Comparison of ENCODE assay signal across 1 cellular context in the genomic region with DNA sequence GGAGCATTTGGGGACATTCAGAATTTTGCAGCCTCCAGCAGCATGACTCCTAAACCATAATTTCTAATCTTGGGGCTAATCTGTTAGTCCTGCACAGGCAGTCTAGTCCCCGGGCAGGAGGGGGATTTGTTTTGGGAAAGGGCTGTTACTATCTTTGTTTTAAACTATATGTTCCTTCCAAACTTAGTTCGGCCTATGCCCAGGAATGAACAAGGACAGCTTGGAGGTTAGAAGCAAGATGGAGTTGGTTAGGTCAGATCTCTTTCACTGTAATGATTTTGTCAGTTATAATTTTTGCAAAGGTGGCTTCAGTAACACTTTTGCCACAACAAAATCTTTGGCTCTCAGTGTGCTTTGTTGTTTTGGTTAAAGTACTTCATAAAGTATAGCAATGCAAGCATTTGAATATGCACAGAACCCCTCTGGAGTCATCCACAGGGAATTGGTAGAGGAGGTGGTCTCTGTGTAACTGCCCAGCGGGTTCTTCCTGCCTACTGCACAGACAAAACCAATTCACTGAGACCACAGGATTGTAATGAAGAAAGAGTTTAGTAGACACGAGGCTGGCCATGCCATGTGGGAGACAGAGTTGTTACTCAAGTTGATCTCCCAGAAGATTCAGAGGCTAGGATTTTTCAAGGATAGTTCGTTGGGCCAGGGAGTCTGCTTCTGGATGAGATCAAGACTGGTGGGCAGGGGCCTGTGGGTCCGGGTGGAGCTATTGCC.
TF ChIP-seq lines count a peak whose summit lies in the region.

No MANE protein-coding gene starts in this region.

TF ChIP-seq in GM12878, 131 proteins besides CTCF, POLR2A, EP300 and RAD21:
- TF ChIP-seq, protein P1, sequence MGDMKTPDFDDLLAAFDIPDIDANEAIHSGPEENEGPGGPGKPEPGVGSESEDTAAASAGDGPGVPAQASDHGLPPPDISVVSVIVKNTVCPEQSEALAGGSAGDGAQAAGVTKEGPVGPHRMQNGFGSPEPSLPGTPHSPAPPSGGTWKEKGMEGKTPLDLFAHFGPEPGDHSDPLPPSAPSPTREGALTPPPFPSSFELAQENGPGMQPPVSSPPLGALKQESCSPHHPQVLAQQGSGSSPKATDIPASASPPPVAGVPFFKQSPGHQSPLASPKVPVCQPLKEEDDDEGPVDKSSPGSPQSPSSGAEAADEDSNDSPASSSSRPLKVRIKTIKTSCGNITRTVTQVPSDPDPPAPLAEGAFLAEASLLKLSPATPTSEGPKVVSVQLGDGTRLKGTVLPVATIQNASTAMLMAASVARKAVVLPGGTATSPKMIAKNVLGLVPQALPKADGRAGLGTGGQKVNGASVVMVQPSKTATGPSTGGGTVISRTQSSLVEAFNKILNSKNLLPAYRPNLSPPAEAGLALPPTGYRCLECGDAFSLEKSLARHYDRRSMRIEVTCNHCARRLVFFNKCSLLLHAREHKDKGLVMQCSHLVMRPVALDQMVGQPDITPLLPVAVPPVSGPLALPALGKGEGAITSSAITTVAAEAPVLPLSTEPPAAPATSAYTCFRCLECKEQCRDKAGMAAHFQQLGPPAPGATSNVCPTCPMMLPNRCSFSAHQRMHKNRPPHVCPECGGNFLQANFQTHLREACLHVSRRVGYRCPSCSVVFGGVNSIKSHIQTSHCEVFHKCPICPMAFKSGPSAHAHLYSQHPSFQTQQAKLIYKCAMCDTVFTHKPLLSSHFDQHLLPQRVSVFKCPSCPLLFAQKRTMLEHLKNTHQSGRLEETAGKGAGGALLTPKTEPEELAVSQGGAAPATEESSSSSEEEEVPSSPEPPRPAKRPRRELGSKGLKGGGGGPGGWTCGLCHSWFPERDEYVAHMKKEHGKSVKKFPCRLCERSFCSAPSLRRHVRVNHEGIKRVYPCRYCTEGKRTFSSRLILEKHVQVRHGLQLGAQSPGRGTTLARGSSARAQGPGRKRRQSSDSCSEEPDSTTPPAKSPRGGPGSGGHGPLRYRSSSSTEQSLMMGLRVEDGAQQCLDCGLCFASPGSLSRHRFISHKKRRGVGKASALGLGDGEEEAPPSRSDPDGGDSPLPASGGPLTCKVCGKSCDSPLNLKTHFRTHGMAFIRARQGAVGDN (IDR thresholded peaks at IDR 0.05), result peak; percentile 95
- TF ChIP-seq, protein P2, sequence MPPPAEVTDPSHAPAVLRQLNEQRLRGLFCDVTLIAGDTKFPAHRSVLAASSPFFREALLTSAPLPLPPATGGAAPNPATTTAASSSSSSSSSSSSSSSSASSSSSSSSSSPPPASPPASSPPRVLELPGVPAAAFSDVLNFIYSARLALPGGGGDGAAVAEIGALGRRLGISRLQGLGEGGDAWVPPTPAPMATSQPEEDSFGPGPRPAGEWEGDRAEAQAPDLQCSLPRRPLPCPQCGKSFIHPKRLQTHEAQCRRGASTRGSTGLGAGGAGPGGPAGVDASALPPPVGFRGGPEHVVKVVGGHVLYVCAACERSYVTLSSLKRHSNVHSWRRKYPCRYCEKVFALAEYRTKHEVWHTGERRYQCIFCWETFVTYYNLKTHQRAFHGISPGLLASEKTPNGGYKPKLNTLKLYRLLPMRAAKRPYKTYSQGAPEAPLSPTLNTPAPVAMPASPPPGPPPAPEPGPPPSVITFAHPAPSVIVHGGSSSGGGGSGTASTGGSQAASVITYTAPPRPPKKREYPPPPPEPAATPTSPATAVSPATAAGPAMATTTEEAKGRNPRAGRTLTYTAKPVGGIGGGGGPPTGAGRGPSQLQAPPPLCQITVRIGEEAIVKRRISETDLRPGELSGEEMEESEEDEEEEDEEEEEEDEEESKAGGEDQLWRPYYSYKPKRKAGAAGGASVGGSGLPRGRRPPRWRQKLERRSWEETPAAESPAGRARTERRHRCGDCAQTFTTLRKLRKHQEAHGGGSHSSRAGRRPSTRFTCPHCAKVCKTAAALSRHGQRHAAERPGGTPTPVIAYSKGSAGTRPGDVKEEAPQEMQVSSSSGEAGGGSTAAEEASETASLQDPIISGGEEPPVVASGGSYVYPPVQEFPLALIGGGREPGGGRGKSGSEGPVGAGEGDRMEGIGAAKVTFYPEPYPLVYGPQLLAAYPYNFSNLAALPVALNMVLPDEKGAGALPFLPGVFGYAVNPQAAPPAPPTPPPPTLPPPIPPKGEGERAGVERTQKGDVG (CRISPR knock-in tag; IDR thresholded peaks at IDR 0.05), result peak; percentile 83
- TF ChIP-seq, protein P3, sequence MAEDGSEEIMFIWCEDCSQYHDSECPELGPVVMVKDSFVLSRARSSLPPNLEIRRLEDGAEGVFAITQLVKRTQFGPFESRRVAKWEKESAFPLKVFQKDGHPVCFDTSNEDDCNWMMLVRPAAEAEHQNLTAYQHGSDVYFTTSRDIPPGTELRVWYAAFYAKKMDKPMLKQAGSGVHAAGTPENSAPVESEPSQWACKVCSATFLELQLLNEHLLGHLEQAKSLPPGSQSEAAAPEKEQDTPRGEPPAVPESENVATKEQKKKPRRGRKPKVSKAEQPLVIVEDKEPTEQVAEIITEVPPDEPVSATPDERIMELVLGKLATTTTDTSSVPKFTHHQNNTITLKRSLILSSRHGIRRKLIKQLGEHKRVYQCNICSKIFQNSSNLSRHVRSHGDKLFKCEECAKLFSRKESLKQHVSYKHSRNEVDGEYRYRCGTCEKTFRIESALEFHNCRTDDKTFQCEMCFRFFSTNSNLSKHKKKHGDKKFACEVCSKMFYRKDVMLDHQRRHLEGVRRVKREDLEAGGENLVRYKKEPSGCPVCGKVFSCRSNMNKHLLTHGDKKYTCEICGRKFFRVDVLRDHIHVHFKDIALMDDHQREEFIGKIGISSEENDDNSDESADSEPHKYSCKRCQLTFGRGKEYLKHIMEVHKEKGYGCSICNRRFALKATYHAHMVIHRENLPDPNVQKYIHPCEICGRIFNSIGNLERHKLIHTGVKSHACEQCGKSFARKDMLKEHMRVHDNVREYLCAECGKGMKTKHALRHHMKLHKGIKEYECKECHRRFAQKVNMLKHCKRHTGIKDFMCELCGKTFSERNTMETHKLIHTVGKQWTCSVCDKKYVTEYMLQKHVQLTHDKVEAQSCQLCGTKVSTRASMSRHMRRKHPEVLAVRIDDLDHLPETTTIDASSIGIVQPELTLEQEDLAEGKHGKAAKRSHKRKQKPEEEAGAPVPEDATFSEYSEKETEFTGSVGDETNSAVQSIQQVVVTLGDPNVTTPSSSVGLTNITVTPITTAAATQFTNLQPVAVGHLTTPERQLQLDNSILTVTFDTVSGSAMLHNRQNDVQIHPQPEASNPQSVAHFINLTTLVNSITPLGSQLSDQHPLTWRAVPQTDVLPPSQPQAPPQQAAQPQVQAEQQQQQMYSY (CRISPR knock-in tag; IDR thresholded peaks at IDR 0.05), result peak; percentile 86
- TF ChIP-seq, protein P4, sequence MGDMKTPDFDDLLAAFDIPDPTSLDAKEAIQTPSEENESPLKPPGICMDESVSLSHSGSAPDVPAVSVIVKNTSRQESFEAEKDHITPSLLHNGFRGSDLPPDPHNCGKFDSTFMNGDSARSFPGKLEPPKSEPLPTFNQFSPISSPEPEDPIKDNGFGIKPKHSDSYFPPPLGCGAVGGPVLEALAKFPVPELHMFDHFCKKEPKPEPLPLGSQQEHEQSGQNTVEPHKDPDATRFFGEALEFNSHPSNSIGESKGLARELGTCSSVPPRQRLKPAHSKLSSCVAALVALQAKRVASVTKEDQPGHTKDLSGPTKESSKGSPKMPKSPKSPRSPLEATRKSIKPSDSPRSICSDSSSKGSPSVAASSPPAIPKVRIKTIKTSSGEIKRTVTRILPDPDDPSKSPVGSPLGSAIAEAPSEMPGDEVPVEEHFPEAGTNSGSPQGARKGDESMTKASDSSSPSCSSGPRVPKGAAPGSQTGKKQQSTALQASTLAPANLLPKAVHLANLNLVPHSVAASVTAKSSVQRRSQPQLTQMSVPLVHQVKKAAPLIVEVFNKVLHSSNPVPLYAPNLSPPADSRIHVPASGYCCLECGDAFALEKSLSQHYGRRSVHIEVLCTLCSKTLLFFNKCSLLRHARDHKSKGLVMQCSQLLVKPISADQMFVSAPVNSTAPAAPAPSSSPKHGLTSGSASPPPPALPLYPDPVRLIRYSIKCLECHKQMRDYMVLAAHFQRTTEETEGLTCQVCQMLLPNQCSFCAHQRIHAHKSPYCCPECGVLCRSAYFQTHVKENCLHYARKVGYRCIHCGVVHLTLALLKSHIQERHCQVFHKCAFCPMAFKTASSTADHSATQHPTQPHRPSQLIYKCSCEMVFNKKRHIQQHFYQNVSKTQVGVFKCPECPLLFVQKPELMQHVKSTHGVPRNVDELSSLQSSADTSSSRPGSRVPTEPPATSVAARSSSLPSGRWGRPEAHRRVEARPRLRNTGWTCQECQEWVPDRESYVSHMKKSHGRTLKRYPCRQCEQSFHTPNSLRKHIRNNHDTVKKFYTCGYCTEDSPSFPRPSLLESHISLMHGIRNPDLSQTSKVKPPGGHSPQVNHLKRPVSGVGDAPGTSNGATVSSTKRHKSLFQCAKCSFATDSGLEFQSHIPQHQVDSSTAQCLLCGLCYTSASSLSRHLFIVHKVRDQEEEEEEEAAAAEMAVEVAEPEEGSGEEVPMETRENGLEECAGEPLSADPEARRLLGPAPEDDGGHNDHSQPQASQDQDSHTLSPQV (IDR thresholded peaks at IDR 0.05), result peak; percentile 99
- TF ChIP-seq, protein P5, sequence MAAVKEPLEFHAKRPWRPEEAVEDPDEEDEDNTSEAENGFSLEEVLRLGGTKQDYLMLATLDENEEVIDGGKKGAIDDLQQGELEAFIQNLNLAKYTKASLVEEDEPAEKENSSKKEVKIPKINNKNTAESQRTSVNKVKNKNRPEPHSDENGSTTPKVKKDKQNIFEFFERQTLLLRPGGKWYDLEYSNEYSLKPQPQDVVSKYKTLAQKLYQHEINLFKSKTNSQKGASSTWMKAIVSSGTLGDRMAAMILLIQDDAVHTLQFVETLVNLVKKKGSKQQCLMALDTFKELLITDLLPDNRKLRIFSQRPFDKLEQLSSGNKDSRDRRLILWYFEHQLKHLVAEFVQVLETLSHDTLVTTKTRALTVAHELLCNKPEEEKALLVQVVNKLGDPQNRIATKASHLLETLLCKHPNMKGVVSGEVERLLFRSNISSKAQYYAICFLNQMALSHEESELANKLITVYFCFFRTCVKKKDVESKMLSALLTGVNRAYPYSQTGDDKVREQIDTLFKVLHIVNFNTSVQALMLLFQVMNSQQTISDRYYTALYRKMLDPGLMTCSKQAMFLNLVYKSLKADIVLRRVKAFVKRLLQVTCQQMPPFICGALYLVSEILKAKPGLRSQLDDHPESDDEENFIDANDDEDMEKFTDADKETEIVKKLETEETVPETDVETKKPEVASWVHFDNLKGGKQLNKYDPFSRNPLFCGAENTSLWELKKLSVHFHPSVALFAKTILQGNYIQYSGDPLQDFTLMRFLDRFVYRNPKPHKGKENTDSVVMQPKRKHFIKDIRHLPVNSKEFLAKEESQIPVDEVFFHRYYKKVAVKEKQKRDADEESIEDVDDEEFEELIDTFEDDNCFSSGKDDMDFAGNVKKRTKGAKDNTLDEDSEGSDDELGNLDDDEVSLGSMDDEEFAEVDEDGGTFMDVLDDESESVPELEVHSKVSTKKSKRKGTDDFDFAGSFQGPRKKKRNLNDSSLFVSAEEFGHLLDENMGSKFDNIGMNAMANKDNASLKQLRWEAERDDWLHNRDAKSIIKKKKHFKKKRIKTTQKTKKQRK (IDR thresholded peaks at IDR 0.05; ENCODE audit: low read depth, low read length), result no peak
TF ChIP-seq in GM12878: peak in this region for 4.
